Comparison of ENCODE assay signal across 1 cellular context in genomic region chr5:138465288-138466057, GRCh38.
TF ChIP-seq lines count a peak whose summit lies in the region.

TSS of gene EGR1 (plus strand) at chr5:138465479. CDS start at chr5:138465762, 283 bp downstream.

TF ChIP-seq in GM23338, 12 proteins besides CTCF, POLR2A, EP300 and RAD21 (continued from another document):
- TF ChIP-seq ZNF462 (CRISPR knock-in tag; IDR thresholded peaks at IDR 0.05) (no peak), CREB1 (CRISPR knock-in tag; IDR thresholded peaks at IDR 0.05; ENCODE audit: low read depth) (peak; percentile 89), NANOG (IDR thresholded peaks at IDR 0.05; ENCODE audit: borderline replicate concordance) (no peak), ZNF114 (CRISPR knock-in tag; IDR thresholded peaks at IDR 0.05) (no peak), STAT1 (IDR thresholded peaks at IDR 0.05; ENCODE audit: unreplicated experiment) (no peak), POLR2AphosphoS5 (IDR thresholded peaks at IDR 0.05; ENCODE audit: low read depth) (peak; percentile 84), EZH2phosphoT487 (IDR thresholded peaks at IDR 0.05; ENCODE audit: unreplicated experiment) (no peak), ZNF331 (CRISPR knock-in tag; IDR thresholded peaks at IDR 0.05; ENCODE audit: low read depth) (no peak), EZH2 (IDR thresholded peaks at IDR 0.05; ENCODE audit: low read depth, unreplicated experiment) (no peak)
- TF ChIP-seq, protein P1, sequence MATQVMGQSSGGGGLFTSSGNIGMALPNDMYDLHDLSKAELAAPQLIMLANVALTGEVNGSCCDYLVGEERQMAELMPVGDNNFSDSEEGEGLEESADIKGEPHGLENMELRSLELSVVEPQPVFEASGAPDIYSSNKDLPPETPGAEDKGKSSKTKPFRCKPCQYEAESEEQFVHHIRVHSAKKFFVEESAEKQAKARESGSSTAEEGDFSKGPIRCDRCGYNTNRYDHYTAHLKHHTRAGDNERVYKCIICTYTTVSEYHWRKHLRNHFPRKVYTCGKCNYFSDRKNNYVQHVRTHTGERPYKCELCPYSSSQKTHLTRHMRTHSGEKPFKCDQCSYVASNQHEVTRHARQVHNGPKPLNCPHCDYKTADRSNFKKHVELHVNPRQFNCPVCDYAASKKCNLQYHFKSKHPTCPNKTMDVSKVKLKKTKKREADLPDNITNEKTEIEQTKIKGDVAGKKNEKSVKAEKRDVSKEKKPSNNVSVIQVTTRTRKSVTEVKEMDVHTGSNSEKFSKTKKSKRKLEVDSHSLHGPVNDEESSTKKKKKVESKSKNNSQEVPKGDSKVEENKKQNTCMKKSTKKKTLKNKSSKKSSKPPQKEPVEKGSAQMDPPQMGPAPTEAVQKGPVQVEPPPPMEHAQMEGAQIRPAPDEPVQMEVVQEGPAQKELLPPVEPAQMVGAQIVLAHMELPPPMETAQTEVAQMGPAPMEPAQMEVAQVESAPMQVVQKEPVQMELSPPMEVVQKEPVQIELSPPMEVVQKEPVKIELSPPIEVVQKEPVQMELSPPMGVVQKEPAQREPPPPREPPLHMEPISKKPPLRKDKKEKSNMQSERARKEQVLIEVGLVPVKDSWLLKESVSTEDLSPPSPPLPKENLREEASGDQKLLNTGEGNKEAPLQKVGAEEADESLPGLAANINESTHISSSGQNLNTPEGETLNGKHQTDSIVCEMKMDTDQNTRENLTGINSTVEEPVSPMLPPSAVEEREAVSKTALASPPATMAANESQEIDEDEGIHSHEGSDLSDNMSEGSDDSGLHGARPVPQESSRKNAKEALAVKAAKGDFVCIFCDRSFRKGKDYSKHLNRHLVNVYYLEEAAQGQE (IDR thresholded peaks at IDR 0.05; ENCODE audit: unreplicated experiment) = peak; percentile 32
